Comparison of ENCODE assay signal across 8 cellular contexts in the genomic region with DNA sequence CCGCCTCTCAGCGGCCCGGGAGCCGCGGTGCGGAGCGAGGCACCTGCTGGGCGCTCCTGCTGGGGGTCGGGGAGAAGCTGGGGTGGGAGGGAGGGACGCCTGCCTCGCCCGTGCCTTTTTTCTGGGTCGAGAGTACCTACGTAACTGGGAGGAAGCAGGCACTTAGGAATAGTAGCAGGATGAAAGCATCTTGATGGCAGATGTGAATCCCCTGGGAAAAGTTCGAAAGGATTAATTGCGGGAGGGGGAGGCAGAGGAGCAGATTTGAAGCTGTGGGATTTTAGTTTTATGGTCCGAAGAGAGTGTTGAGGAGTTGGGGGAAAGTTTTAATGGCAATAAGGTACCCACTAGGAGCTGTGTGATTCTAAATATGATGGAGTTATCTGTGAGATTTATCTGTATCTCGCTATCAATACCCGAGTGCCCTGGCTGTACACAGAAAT. TPM values are rescaled to one million over a fixed set of nuclear protein-coding genes. Genes with fewer than 3 reads are reported as not detected.
DNase-seq lines count a peak whose midpoint lies in the region; ATAC-seq and TF ChIP-seq lines count a peak whose summit lies in the region.

No MANE protein-coding gene starts in this region.

- RAD21 ChIA-PET in HCT116 (lab: Charles Lee; ENCODE audit: low non-redundant PET in 1 of 2, low total read pairs in 2 of 2, uncharacterized antibody in 2 of 2, unreplicated experiment in 2 of 2): no interaction called here

- H3K9me3 ChIP-seq in AG04450 (ENCODE audit: control insufficient read depth, insufficient read depth, low read length) (no peaks in the 10 kb centered on the region), HCT116 (ENCODE audit: control insufficient read depth in 1 of 2, insufficient read depth in 1 of 2, low read depth in 1 of 2, low read length in 2 of 2) (no peaks in the 10 kb centered on the region), iPS-15b (ENCODE audit: control insufficient read depth, insufficient read depth, low read length) (no peaks in the 10 kb centered on the region), subcutaneous abdominal adipose tissue (ENCODE audit: control insufficient read depth in 5 of 5, low read length in 5 of 5) (no peaks in the 10 kb centered on the region)

- peak overlapping the region; percentile 87 for H3K4me2 ChIP-seq in HCT116 (ENCODE audit: low read length)

- H4K20me1 ChIP-seq in HCT116 (ENCODE audit: insufficient read depth): peaks cover 34% of the 10 kb centered on the region; the same call in 1 of the 2 replicates

- TF ChIP-seq POLR2A in HCT116 (IDR thresholded peaks at IDR 0.05; ENCODE audit: borderline replicate concordance, extremely low read depth, insufficient read depth, insufficient read length): no peak

- H3K4me3 ChIP-seq in AG04450 (ENCODE audit: low read depth, low read length) (peak overlapping the region; percentile 84), HCT116 (replicated peaks in 1 of 2; ENCODE audit: low read depth in 1 of 2, low read length in 2 of 2) (peak overlapping the region; percentile 70 to 81), WI38 (ENCODE audit: low read depth, low read length) (peak overlapping the region; percentile 66), iPS-15b (ENCODE audit: low read depth, low read length) (peak overlapping the region; percentile 71), subcutaneous abdominal adipose tissue (ENCODE audit: low read depth in 1 of 5, low read length in 5 of 5) (peak overlapping the region; percentile 79 to 93 (median 90))

- peaks cover 58% of the 10 kb centered on the region for H3K79me2 ChIP-seq in HCT116 (ENCODE audit: insufficient read depth, low read length)

- CTCF ChIA-PET in AG04450 (lab: Charles Lee): interaction anchor here (0.5 to 5.0 kb wide), 9 partner anchors 22 to 949 kb away, joined by 3 to 19 read pairs (median 3); no protein-coding TSS in a partner anchor
- CTCF ChIA-PET in HCT116 (lab: Charles Lee): interaction anchor here (1.0 kb wide), 2 partner anchors 185 to 267 kb away, joined by 4 read pairs; no protein-coding TSS in a partner anchor

- intact Hi-C loops in HCT116 (cut with micrococcal nuclease): loop anchor here (5.0 to 10.0 kb wide), 3 partner anchors 66 to 392 kb away; no protein-coding TSS in a partner anchor

- H3K9ac ChIP-seq in HCT116 (ENCODE audit: low read length): peak overlapping the region; percentile 84
- no peak overlapping the region for H3K9ac ChIP-seq in iPS-15b (ENCODE audit: low read depth, low read length)
- peak overlapping the region; percentile 76 to 89 (median 86) for H3K9ac ChIP-seq in subcutaneous abdominal adipose tissue (ENCODE audit: low read length in 5 of 5)

- no peak for TF ChIP-seq CTCF in AG04450 (IDR thresholded peaks at IDR 0.05; ENCODE audit: low read depth, low read length)
- TF ChIP-seq CTCF in HCT116 (IDR thresholded peaks at IDR 0.05 in 2 of 3, conservative IDR thresholded peaks at IDR 0.05 in 1 of 3; ENCODE audit: borderline replicate concordance in 1 of 3, insufficient read depth in 1 of 3, low read depth in 2 of 3, low read length in 2 of 3): no peak
- no peak for TF ChIP-seq CTCF in WI38 (IDR thresholded peaks at IDR 0.05; ENCODE audit: low read depth, low read length)

- no peak for TF ChIP-seq RAD21 in HCT116 (IDR thresholded peaks at IDR 0.05; ENCODE audit: low read depth)

- H3K9me2 ChIP-seq in HCT116 (ENCODE audit: insufficient read depth): no peaks in the 10 kb centered on the region

- H3K27ac ChIP-seq in AG04450 (ENCODE audit: low read depth, low read length): no peak overlapping the region
- H3K27ac ChIP-seq in HCT116 (ENCODE audit: low read depth, low read length): no peak overlapping the region
- peak overlapping the region; percentile 88 for H3K27ac ChIP-seq in subcutaneous abdominal adipose tissue (ENCODE audit: low read depth, low read length)

- H3K4me1 ChIP-seq in HCT116 (ENCODE audit: control insufficient read depth in 1 of 2, insufficient read depth in 2 of 2, low read length in 2 of 2) (peaks cover 11 to 21% of the 10 kb centered on the region in 2 experiments), iPS-15b (ENCODE audit: control insufficient read depth, insufficient read depth, low read length) (peaks cover 16% of the 10 kb centered on the region), subcutaneous abdominal adipose tissue (ENCODE audit: control insufficient read depth in 5 of 5, insufficient read depth in 5 of 5, low read length in 5 of 5) (peaks cover 4 to 29% (median 25%) of the 10 kb centered on the region in 5 donors)

- H3K36me3 ChIP-seq in HCT116 (ENCODE audit: control insufficient read depth in 1 of 2, insufficient read depth in 2 of 2, low read length in 2 of 2): no peaks in the 10 kb centered on the region
- H3K36me3 ChIP-seq in iPS-15b (ENCODE audit: control insufficient read depth, insufficient read depth, low read length): no peaks in the 10 kb centered on the region
- no peaks in the 10 kb centered on the region for H3K36me3 ChIP-seq in subcutaneous abdominal adipose tissue (ENCODE audit: control insufficient read depth in 5 of 5, insufficient read depth in 5 of 5, low read length in 5 of 5)

- H2AFZ ChIP-seq in HCT116 (ENCODE audit: low read depth, low read length, poor library complexity, severe bottlenecking): no peak overlapping the region

- no TSS peak for BruUV-seq in HCT116 (replicated peaks; lab: Mats Ljungman, UMichigan)

- POLR2A ChIA-PET in AG04450 (lab: Yijun Ruan, JAX): interaction anchor here (0.5 to 1.1 kb wide), 3 partner anchors 26 to 185 kb away, joined by 3 to 4 read pairs (median 4); no protein-coding TSS in a partner anchor
- POLR2A ChIA-PET in HCT116 (lab: Charles Lee): interaction anchor here (0.6 kb wide), 1 partner anchor 67 kb away, joined by 3 read pairs; no protein-coding TSS in a partner anchor

- H3K27me3 ChIP-seq in AG04450 (ENCODE audit: control insufficient read depth, insufficient read depth, low read length) (no peaks in the 10 kb centered on the region), HCT116 (ENCODE audit: insufficient read depth, low read length) (no peaks in the 10 kb centered on the region), iPS-15b (ENCODE audit: control insufficient read depth, insufficient read depth, low read length) (no peaks in the 10 kb centered on the region), subcutaneous abdominal adipose tissue (ENCODE audit: control insufficient read depth in 5 of 5, insufficient read depth in 4 of 5, low read length in 5 of 5) (no peaks in the 10 kb centered on the region)

- DNase-seq in AG04450 (ENCODE audit: low read depth, low spot score) (no peak), HCT116 (ENCODE audit: low read depth, low spot score) (no peak), left lobe of liver (ENCODE audit: low spot score) (no peak)

- ATAC-seq in HCT116 (no peak), left lobe of liver (no peak), HG03354 (IDR thresholded peaks at IDR 0.05; ENCODE audit: poor library complexity, severe bottlenecking, unreplicated experiment) (no peak), GM18867 (IDR thresholded peaks at IDR 0.05; ENCODE audit: unreplicated experiment) (no peak)

TF ChIP-seq in HCT116, 20 proteins besides CTCF, POLR2A, EP300 and RAD21 (continues in another document):
- TF ChIP-seq REST (IDR thresholded peaks at IDR 0.05; ENCODE audit: low read depth): no peak
- no peak for TF ChIP-seq SIN3A (IDR thresholded peaks at IDR 0.05; ENCODE audit: low read depth)
- no peak for TF ChIP-seq FOSL1 (IDR thresholded peaks at IDR 0.05; ENCODE audit: low read depth)
- TF ChIP-seq CEBPB (IDR thresholded peaks at IDR 0.05; ENCODE audit: low read depth): no peak
- no peak for TF ChIP-seq SRF (IDR thresholded peaks at IDR 0.05; ENCODE audit: low read depth)
- TF ChIP-seq, protein P1, sequence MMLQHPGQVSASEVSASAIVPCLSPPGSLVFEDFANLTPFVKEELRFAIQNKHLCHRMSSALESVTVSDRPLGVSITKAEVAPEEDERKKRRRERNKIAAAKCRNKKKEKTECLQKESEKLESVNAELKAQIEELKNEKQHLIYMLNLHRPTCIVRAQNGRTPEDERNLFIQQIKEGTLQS (IDR thresholded peaks at IDR 0.05): no peak
- no peak for TF ChIP-seq TCF7L2 (IDR thresholded peaks at IDR 0.05; ENCODE audit: borderline replicate concordance, extremely low read depth, insufficient read depth, insufficient read length)
- TF ChIP-seq EZH2 (IDR thresholded peaks at IDR 0.05): no peak
- no peak for TF ChIP-seq SP1 (IDR thresholded peaks at IDR 0.05; ENCODE audit: low read depth)
- TF ChIP-seq YY1 (IDR thresholded peaks at IDR 0.05; ENCODE audit: extremely low read depth, insufficient replicate concordance, low read depth, low read length): no peak

RNA-seq across cellular contexts. Expression of gene AGFG1, which starts 1.1 kb away (rescaled TPM):
- 124 and 139 TPM in 2 replicates for polyA plus RNA-seq in AG04450 (2011; rRNA removed)
- 220 and 223 TPM in 2 replicates for polyA minus RNA-seq in AG04450 (2011; rRNA and poly(A)+ RNA removed)
- total RNA-seq in HCT116 (2021; ENCODE audit: unreplicated experiment) (72.5 TPM), left lobe of liver (21.9 TPM)
- 46.9 and 54.3 TPM in 2 replicates for polyA plus RNA-seq in HCT116 (2012)
